Comparison of ENCODE assay signal across 9 cellular contexts in genomic region chr14:49950275-49951250, GRCh38.
DNase-seq lines count a peak whose midpoint lies in the region; ATAC-seq and TF ChIP-seq lines count a peak whose summit lies in the region.
"Had no signal": no experiment of that assay in that cellular context is flagged by ENCODE, and none has a peak within 500 bp of the region (broad histone marks: within the 10 kb centered on the region; RNA-seq: fewer than 3 reads in every experiment).

No MANE protein-coding gene starts in this region.

- H3K27me3 ChIP-seq in ACC112 (ENCODE audit: insufficient read depth, low read length): no peaks in the 10 kb centered on the region
- no peaks in the 10 kb centered on the region for H3K27me3 ChIP-seq in RWPE2 (ENCODE audit: insufficient read depth, poor library complexity, severe bottlenecking)

- H2AFZ ChIP-seq in ACC112 (ENCODE audit: low read length, unreplicated experiment): no peak overlapping the region

- ATAC-seq in RWPE2 (ENCODE audit: low read depth) (peak; percentile 81), HG02981 (IDR thresholded peaks at IDR 0.05; ENCODE audit: unreplicated experiment) (no peak), GM21825 (IDR thresholded peaks at IDR 0.05; ENCODE audit: unreplicated experiment) (no peak)
- ATAC-seq: T-cell had no signal

- H3K4me1 ChIP-seq in ACC112 (ENCODE audit: control insufficient read depth, insufficient read depth, low read length, unreplicated experiment) (peaks cover 39% of the 10 kb centered on the region), RWPE2 (ENCODE audit: insufficient read depth, poor library complexity, severe bottlenecking) (peaks cover 65% of the 10 kb centered on the region)

- peak; percentile 78 for DNase-seq in HPDE6-E6E7 (ENCODE audit: extremely low spot score)
- peak; percentile 98 for DNase-seq in RWPE2 (ENCODE audit: low spot score)
- DNase-seq in kidney glomerular epithelial cell (lab: John Stamatoyannopoulos, UW): peak; percentile 29
- DNase-seq in islet precursor cell: no peak
- no peak for DNase-seq in HCEC 1CT
- DNase-seq: T-cell had no signal

- TF ChIP-seq CTCF in RWPE2 (IDR thresholded peaks at IDR 0.05; ENCODE audit: poor library complexity, severe bottlenecking): no peak

- H3K9me3 ChIP-seq in RWPE2 (ENCODE audit: severe bottlenecking): no peaks in the 10 kb centered on the region

- no peak overlapping the region for H3K27ac ChIP-seq in ACC112 (ENCODE audit: low read depth, low read length)
- peak overlapping the region; percentile 96 for H3K27ac ChIP-seq in RWPE2 (ENCODE audit: poor library complexity, severe bottlenecking)

- no peaks in the 10 kb centered on the region for H3K79me2 ChIP-seq in ACC112 (ENCODE audit: control insufficient read depth, insufficient read depth, low read length, unreplicated experiment)

- peak overlapping the region; percentile 23; the same call in 1 of the 2 replicates for H3K4me3 ChIP-seq in ACC112 (ENCODE audit: low read depth, low read length)
- peak overlapping the region; percentile 9 for H3K4me3 ChIP-seq in RWPE2 (ENCODE audit: severe bottlenecking)

- no peaks in the 10 kb centered on the region for H3K36me3 ChIP-seq in ACC112 (ENCODE audit: insufficient read depth, low read length)
- H3K36me3 ChIP-seq in RWPE2 (ENCODE audit: low read depth): no peaks in the 10 kb centered on the region

Comparison
In these comparisons a context has a peak if more than half of its experiments do, and no peak if none do; other contexts are left out.
1. DNase-seq: peak in HPDE6-E6E7 (single experiment), RWPE2 (single experiment) and kidney glomerular epithelial cell (single experiment); none in islet precursor cell (single experiment) and HCEC 1CT (single experiment).